ENCODE assay signal across 24 cellular contexts in the genomic region with DNA sequence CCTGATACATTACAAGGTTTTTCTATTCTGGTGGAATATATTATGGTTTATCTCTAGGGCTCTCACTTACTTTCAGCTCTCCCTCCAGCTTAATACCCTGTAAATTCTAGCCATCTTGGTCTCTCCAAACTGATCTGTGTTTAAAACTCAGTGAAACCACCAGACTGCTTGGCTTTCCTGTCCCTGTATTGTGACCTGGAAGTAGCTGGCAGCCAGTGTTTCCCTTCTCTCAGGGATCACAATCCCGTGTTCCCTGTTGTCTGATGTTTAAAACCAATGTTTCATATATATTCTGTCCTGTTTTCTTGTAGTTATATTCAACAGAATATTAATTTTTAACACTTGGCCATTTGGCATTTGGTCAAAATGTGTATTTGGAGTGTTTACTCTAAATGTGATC. TPM values are rescaled to one million over a fixed set of nuclear protein-coding genes. Genes with fewer than 3 reads are reported as not detected.
A peak's percentile ranks its signal among the peaks of the same experiment; 100 is the strongest.
DNase-seq lines count a peak whose midpoint lies in the region; TF ChIP-seq lines count a peak whose summit lies in the region.
"Had no signal": no experiment of that assay in that cellular context is flagged by ENCODE, and none has a peak within 500 bp of the region (broad histone marks: within the 10 kb centered on the region; RNA-seq: fewer than 3 reads in every experiment).

No MANE protein-coding gene starts in this region.

- H3K4me1 ChIP-seq in Loucy (ENCODE audit: insufficient read depth, low read length, poor library complexity, severe bottlenecking) (peaks cover 65% of the 10 kb centered on the region), rectal smooth muscle tissue (ENCODE audit: control insufficient read depth, insufficient read depth, low read length) (peaks cover 13% of the 10 kb centered on the region)

- H3K4me3 ChIP-seq in GM12864 (ENCODE audit: low read depth, low read length): peak overlapping the region; percentile 42; the same call in 1 of the 2 replicates
- peak overlapping the region; percentile 10 for H3K4me3 ChIP-seq in Loucy (ENCODE audit: low read length, poor library complexity, severe bottlenecking)
- no peak overlapping the region for H3K4me3 ChIP-seq in rectal smooth muscle tissue (ENCODE audit: low read length)
- H3K4me3 ChIP-seq: A549, GM23338, HAP-1, PC-9 had no signal

- TF ChIP-seq CTCF in GM12864 (IDR thresholded peaks at IDR 0.05; ENCODE audit: low read depth, low read length, missing control alignments) (no peak), Loucy (conservative IDR thresholded peaks at IDR 0.05; ENCODE audit: low read length) (no peak), RWPE1 (conservative IDR thresholded peaks at IDR 0.05; ENCODE audit: low read depth) (no peak)

- H3K27ac ChIP-seq in rectal smooth muscle tissue (ENCODE audit: low read depth, low read length) (peak overlapping the region; percentile 66), RWPE1 (no peak overlapping the region)
- H3K27ac ChIP-seq: A549, PC-9 had no signal

- H3K9ac ChIP-seq in Loucy (ENCODE audit: low read depth, low read length, poor library complexity, severe bottlenecking) (peak overlapping the region; percentile 27), rectal smooth muscle tissue (ENCODE audit: low read length) (no peak overlapping the region)
- H3K9ac ChIP-seq: SK-N-SH had no signal

- POLR2A ChIA-PET in RWPE1 (lab: Yijun Ruan, JAX; ENCODE audit: low non-redundant PET): no interaction called here

- peak overlapping the region; percentile 49 for H3K4me2 ChIP-seq in Loucy (ENCODE audit: low read depth, low read length, poor library complexity, severe bottlenecking)
- H3K4me2 ChIP-seq: A549, GM23338, PC-9, SK-N-SH had no signal

- peaks cover 74% of the 10 kb centered on the region for H3K79me2 ChIP-seq in Loucy (ENCODE audit: insufficient read depth, low read length)

- no peaks in the 10 kb centered on the region for H3F3A ChIP-seq in Loucy (ENCODE audit: low read depth)

- H2AFZ ChIP-seq in Loucy (ENCODE audit: low read length): no peak overlapping the region
- H2AFZ ChIP-seq: GM23338, PC-9 had no signal

- H3K27me3 ChIP-seq in Loucy (ENCODE audit: insufficient read depth, low read length, poor library complexity, severe bottlenecking) (no peaks in the 10 kb centered on the region), rectal smooth muscle tissue (ENCODE audit: control insufficient read depth, insufficient read depth, low read length) (no peaks in the 10 kb centered on the region)

- H3K36me3 ChIP-seq in Loucy (ENCODE audit: insufficient read depth, low read length) (no peaks in the 10 kb centered on the region), rectal smooth muscle tissue (ENCODE audit: control insufficient read depth, insufficient read depth, low read length) (no peaks in the 10 kb centered on the region)
- H3K36me3 ChIP-seq: HAP-1 had no signal

- H3K9me2 ChIP-seq in Loucy (replicated peaks; ENCODE audit: low read depth, low read length): no peaks in the 10 kb centered on the region
- H3K9me2 ChIP-seq: SK-N-SH had no signal

- no peaks in the 10 kb centered on the region for H3K9me3 ChIP-seq in Loucy (ENCODE audit: insufficient read depth, low read depth, low read length)
- H3K9me3 ChIP-seq: A549, HAP-1, SK-N-SH had no signal

- CTCF ChIA-PET in RWPE1 (lab: Yijun Ruan, JAX): no interaction called here

- peaks cover 31% of the 10 kb centered on the region for H4K20me1 ChIP-seq in Loucy (ENCODE audit: insufficient read depth, low read length, poor library complexity, severe bottlenecking)

- no peak for DNase-seq in GM12864 (ENCODE audit: low read depth)
- peak; percentile 63 for DNase-seq in dermis blood vessel endothelial cell
- DNase-seq in SK-N-DZ (ENCODE audit: low spot score): no peak
- DNase-seq in RWPE1 (ENCODE audit: low spot score): no peak
- no peak for DNase-seq in ecto neural progenitor cell (ENCODE audit: low spot score)
- no peak for DNase-seq in EL
- DNase-seq: CD4-positive, alpha-beta T cell; COR-L47; DMS79; KG1; NCI-H1105; NCI-H146; NCI-H2029 treated with DMSO at 0.1 percent for 48 hours; NCI-H345; NCI-H524; PC-9; RPMI8226; SHP77 treated with DMSO at 0.1 percent for 48 hours; SK-N-SH had no signal

RNA-seq across cellular contexts. Expression of a gene that starts 8.0 kb away (rescaled TPM):
- total RNA-seq in dermis blood vessel endothelial cell: 22.5 and 36.7 TPM in 2 replicates
- polyA plus RNA-seq in SK-N-DZ (2014; cell fraction: cytosol; rRNA removed): 16.5 and 16.7 TPM in 2 replicates
- polyA plus RNA-seq in SK-N-DZ (2014; cell fraction: nucleus; rRNA removed): 11.9 and 15.9 TPM in 2 replicates
